Comparison of ENCODE assay signal across 21 cellular contexts in the genomic region with DNA sequence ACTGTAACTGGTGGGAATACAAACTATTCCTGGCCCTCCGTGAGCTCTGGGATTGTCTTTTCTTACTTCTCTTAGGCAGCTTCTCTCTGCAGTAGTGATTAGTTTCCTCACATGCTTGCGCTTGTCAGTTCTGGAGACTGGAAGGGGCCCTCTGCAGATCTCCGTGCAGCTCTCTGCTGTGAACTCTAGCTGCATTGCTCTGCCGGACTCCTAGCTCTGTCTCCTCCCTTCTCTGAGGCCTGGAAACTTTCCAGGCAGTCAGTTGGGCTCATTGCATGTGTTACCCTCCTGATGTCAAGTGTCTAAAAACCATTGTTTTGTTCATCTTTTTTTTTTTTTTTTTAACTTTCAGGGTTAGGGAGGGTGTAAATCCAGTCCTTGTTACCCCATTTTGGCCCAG.
DNase-seq lines count a peak whose midpoint lies in the region; ATAC-seq, FAIRE-seq and TF ChIP-seq lines count a peak whose summit lies in the region.
"Had no signal": no experiment of that assay in that cellular context is flagged by ENCODE, and none has a peak within 500 bp of the region (broad histone marks: within the 10 kb centered on the region; RNA-seq: fewer than 3 reads in every experiment).

No MANE protein-coding gene starts in this region.

- POLR2A ChIA-PET in HepG2 (lab: Yijun Ruan, JAX): no interaction called here

- H2AFZ ChIP-seq in HepG2 (ENCODE audit: low read length): no peak overlapping the region

- intact Hi-C loops in right lobe of liver (cut with DNase I): no loop called here
- intact Hi-C loops in HepG2 (cut with micrococcal nuclease; ENCODE audit: unreplicated experiment): no loop called here

- no peak for TF ChIP-seq CTCF in right lobe of liver (IDR thresholded peaks at IDR 0.05)
- no peak for TF ChIP-seq CTCF in HepG2 (CRISPR knock-in tag; IDR thresholded peaks at IDR 0.05)

- H3K27ac ChIP-seq in right lobe of liver (no peak overlapping the region), HepG2 (ENCODE audit: extremely low read length, insufficient read depth, low read length) (no peak overlapping the region)
- H3K27ac ChIP-seq: BLaER1 treated with 17β-estradiol and CSF1 and Interleukin-3, amounts not matched to agents 10 nM and 100 nM had no signal

- no peak overlapping the region for H3K9ac ChIP-seq in HepG2 (ENCODE audit: insufficient read depth, low read depth, low read length)
- H3K9ac ChIP-seq: BLaER1 treated with 17β-estradiol and CSF1 and Interleukin-3, amounts not matched to agents 10 nM and 100 nM had no signal

- H3K36me3 ChIP-seq in right lobe of liver (peaks cover 0 to 6% (median 0%) of the 10 kb centered on the region in 4 donors), HepG2 (replicated peaks in 1 of 2; ENCODE audit: control insufficient read depth in 1 of 2, insufficient read depth in 2 of 2, low read length in 2 of 2) (peaks cover 6 to 37% of the 10 kb centered on the region in 2 experiments)

- CTCF ChIA-PET in HepG2 (lab: Yijun Ruan, JAX; ENCODE audit: low intra/inter-chr PET ratio, low total read pairs): no interaction called here

- no peak overlapping the region for H3K4me3 ChIP-seq in right lobe of liver
- H3K4me3 ChIP-seq in HepG2 (replicated peaks in 1 of 3; ENCODE audit: insufficient read depth in 1 of 3, low read depth in 2 of 3, low read length in 3 of 3): no peak overlapping the region
- H3K4me3 ChIP-seq: BLaER1 treated with 17β-estradiol and CSF1 and Interleukin-3, amounts not matched to agents 10 nM and 100 nM had no signal

- no TSS peak for BruUV-seq in HepG2 (replicated peaks; lab: Mats Ljungman, UMichigan)

- in situ Hi-C loops in HepG2 (cut with HindIII; ENCODE audit: extremely low pct_ligation_motif_present, low pct_unique_long_range_greater_than_20kb): no loop called here

- FAIRE-seq in HepG2 (lab: Jason Lieb, UNC): no peak
- FAIRE-seq: GM12891 had no signal

- ATAC-seq in right lobe of liver: peak; percentile 46 to 69 (median 52)
- ATAC-seq in HepG2: no peak
- ATAC-seq: CD8-positive, alpha-beta T cell; HCT116; PC-3 had no signal

- 58% methylated on average over 2 of the region's 4 CpGs for WGBS in right lobe of liver (ENCODE audit: insufficient coverage, low coverage, low lambda C conversion rate, missing lambda C conversion rate)
- 95% methylated on average over 4 of the region's 4 CpGs for WGBS in HepG2 (ENCODE audit: low lambda C conversion rate)

- no peak for TF ChIP-seq RAD21 in HepG2 (CRISPR knock-in tag; IDR thresholded peaks at IDR 0.05)

- TF ChIP-seq POLR2A in right lobe of liver (IDR thresholded peaks at IDR 0.05) (no peak), HepG2 (IDR thresholded peaks at IDR 0.05; ENCODE audit: insufficient read depth in 1 of 2, low read depth in 2 of 2, low read length in 2 of 2) (no peak)

- TF ChIP-seq EP300 in HepG2 (IDR thresholded peaks at IDR 0.05; ENCODE audit: low read depth in 2 of 2, low read length in 2 of 2) (no peak), HepG2 (CRISPR knock-in tag; IDR thresholded peaks at IDR 0.05; ENCODE audit: borderline replicate concordance) (no peak)

- H3K4me2 ChIP-seq in HepG2 (ENCODE audit: low read depth, low read length): no peak overlapping the region

- peaks cover 0 to 33% (median 12%) of the 10 kb centered on the region in 4 donors for H3K4me1 ChIP-seq in right lobe of liver
- peaks cover 9% of the 10 kb centered on the region for H3K4me1 ChIP-seq in HepG2 (ENCODE audit: insufficient read depth, low read length)

- no peaks in the 10 kb centered on the region for H3K79me2 ChIP-seq in HepG2 (ENCODE audit: insufficient read depth, low read length)

- DNase-seq in right lobe of liver: peak in 1 of 3 donors; percentile 26
- no peak for DNase-seq in HepG2 (ENCODE audit: low spot score)
- DNase-seq in foreskin melanocyte: peak; percentile 49
- DNase-seq in myocyte (ENCODE audit: low read depth): peak; percentile 61
- DNase-seq in NCI-H1417 treated with DMSO at 0.1 percent for 48 hours (lab: John Stamatoyannopoulos, UW): no peak
- no peak for DNase-seq in NCI-H82 (lab: John Stamatoyannopoulos, UW)
- DNase-seq in T1000 (lab: John Stamatoyannopoulos, UW): no peak
- DNase-seq: CD8-positive, alpha-beta T cell; DMS53; EL; GOT3; NCI-H1105; NCI-H1694; NCI-H2081 treated with DMSO at 0.1 percent for 48 hours; NCI-H524 treated with DMSO at 0.1 percent for 48 hours; PC-3; RPMI8226; SIG-M5 had no signal

- H4K20me1 ChIP-seq in HepG2 (ENCODE audit: insufficient read depth, low read length): no peaks in the 10 kb centered on the region
- H4K20me1 ChIP-seq: BLaER1 treated with 17β-estradiol and CSF1 and Interleukin-3, amounts not matched to agents 10 nM and 100 nM had no signal

- H3K27me3 ChIP-seq in right lobe of liver (no peaks in the 10 kb centered on the region), HepG2 (ENCODE audit: control insufficient read depth in 1 of 2, insufficient read depth in 2 of 2, low read length in 2 of 2) (no peaks in the 10 kb centered on the region)
- H3K27me3 ChIP-seq: BLaER1 treated with 17β-estradiol and CSF1 and Interleukin-3, amounts not matched to agents 10 nM and 100 nM had no signal

- no peaks in the 10 kb centered on the region for H3K9me3 ChIP-seq in right lobe of liver
- H3K9me3 ChIP-seq in HepG2 (ENCODE audit: low read length): no peaks in the 10 kb centered on the region

TF ChIP-seq in HepG2, 621 proteins besides CTCF, POLR2A, EP300 and RAD21:
- no peak for TF ChIP-seq TEAD3 (CRISPR knock-in tag; optimal IDR thresholded peaks at IDR 0.05; ENCODE audit: borderline replicate concordance)
- TF ChIP-seq AHR (CRISPR knock-in tag; IDR thresholded peaks at IDR 0.05): no peak

Comparison
In these comparisons a context has a peak if more than half of its experiments do, and no peak if none do; other contexts are left out.
1. DNase-seq: peak in foreskin melanocyte (single experiment) and myocyte (single experiment); none in HepG2 (single experiment), NCI-H1417 treated with DMSO at 0.1 percent for 48 hours (single experiment), NCI-H82 (single experiment) and T1000 (single experiment).